ENCODE assay signal across 8 cellular contexts in the genomic region with DNA sequence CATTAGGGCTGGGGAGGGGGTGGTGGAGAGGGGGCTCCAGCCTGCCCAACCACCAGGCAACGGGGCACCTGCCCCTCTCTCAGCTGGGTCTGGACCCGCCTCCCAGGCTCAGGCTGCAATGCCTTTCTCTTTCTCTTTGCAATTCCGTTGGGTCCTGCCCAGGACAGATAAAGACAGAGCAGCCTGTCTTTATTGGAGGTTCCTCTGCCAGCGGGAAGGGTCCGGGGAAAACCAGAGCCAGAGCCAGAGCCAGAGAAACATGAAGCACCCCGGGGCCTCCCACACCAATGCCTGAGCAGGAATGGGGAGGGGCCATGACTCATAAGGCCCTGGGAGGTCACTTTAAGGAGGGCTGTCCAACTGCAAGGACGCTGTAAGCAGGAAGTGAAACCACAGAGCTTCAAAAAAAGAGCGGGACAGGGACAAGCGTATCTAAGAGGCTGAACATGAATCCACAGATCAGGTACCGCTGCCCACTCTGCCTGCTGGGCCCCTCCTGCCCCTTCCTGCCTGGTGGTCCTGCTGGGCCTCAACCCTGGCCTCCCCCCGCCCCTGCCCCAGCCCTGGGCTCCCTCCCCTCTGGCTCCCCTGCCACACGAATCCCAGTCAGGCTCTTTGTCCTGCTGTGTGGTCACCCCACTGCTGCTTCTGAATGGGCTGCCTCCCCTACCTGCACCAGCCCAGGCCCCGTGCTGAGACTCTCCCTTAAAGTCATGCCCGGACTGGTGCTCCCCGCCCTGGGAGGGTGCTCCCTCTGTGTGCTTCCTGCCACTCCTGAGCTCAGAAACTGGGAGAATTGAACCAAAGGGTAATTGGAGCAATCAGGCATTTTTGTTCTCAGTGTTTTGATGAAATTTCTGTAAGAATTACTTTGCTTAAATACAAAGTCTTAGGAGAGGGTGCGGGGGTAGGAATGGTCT. TPM values are rescaled to one million over a fixed set of nuclear protein-coding genes. Genes with fewer than 3 reads are reported as not detected.
A peak's percentile ranks its signal among the peaks of the same experiment; 100 is the strongest.
DNase-seq lines count a peak whose midpoint lies in the region; ATAC-seq and TF ChIP-seq lines count a peak whose summit lies in the region.

Gene APOBEC3B, plus strand, starts transcription at position 340 of the 920 bp plus-strand sequence. Its CDS starts 107 bp downstream, at position 447.

- H3K4me3 ChIP-seq in BJ (ENCODE audit: low read depth, low read length) (peak within 1 kb of the TSS; percentile 31), iPS-15b (ENCODE audit: low read depth, low read length) (peak within 1 kb of the TSS; percentile 30), skeletal muscle cell (ENCODE audit: low read depth, low read length) (peak within 1 kb of the TSS; percentile 29)

- peaks cover 1% of the 10 kb centered on the region for H3K9me3 ChIP-seq in iPS-15b (ENCODE audit: control insufficient read depth, insufficient read depth, low read length)

- POLR2A ChIA-PET in BJ (lab: Charles Lee) = interaction anchor here (0.6 kb wide), 1 partner anchor 69 kb away, joined by 3 read pairs; no protein-coding TSS in a partner anchor

- H3K4me1 ChIP-seq in iPS-15b (ENCODE audit: control insufficient read depth, insufficient read depth, low read length) = peaks cover 4% of the 10 kb centered on the region

- no peaks in the 10 kb centered on the region for H3K27me3 ChIP-seq in BJ (ENCODE audit: control insufficient read depth, insufficient read depth, low read length)
- H3K27me3 ChIP-seq in iPS-15b (ENCODE audit: control insufficient read depth, insufficient read depth, low read length) = no peaks in the 10 kb centered on the region

- DNase-seq in BJ (ENCODE audit: low read depth) = peak; percentile 48
- DNase-seq in HT1080 (ENCODE audit: low read depth) = peak; percentile 95
- DNase-seq in T-helper 2 cell = peak in 4 of 5 experiments; percentile 26 to 88 (median 50)
- peak; percentile 86 for DNase-seq in astrocyte of the hippocampus (ENCODE audit: low read depth, low spot score)
- DNase-seq in skeletal muscle cell (ENCODE audit: low read depth) = peak; percentile 58
- no peak for DNase-seq in NCI-H1092 treated with DMSO at 0.1 percent for 48 hours (lab: John Stamatoyannopoulos, UW)

- TF ChIP-seq CTCF in BJ (IDR thresholded peaks at IDR 0.05; ENCODE audit: insufficient read depth, low read depth, low read length) = no peak

- no peaks in the 10 kb centered on the region for H3K36me3 ChIP-seq in BJ (ENCODE audit: control insufficient read depth, insufficient read depth, low read length)
- peaks cover 4% of the 10 kb centered on the region for H3K36me3 ChIP-seq in iPS-15b (ENCODE audit: control insufficient read depth, insufficient read depth, low read length)

- CTCF ChIA-PET in BJ (lab: Yijun Ruan, JAX) = no interaction called here

- peak; percentile 58 for ATAC-seq in GM19324 (IDR thresholded peaks at IDR 0.05; ENCODE audit: low FRiP score, unreplicated experiment)

- H3K9ac ChIP-seq in iPS-15b (ENCODE audit: low read depth, low read length) = no peak within 1 kb of the TSS

RNA-seq across cellular contexts. Expression of gene APOBEC3B, which starts in this region (rescaled TPM):
- 14.2 and 16.0 TPM in 2 replicates for polyA plus RNA-seq in BJ (2011; rRNA removed)
- polyA minus RNA-seq in BJ (2011; rRNA and poly(A)+ RNA removed) = 6.7 and 10.0 TPM in 2 replicates
- total RNA-seq in HT1080 (2014; rRNA removed; shearing (Covaris generic)) = 6.5 and 13.1 TPM in 2 replicates
- polyA plus RNA-seq in HT1080 (2015; cell fraction: cytosol; rRNA removed) = 39.6 and 40.5 TPM in 2 replicates
- polyA plus RNA-seq in HT1080 (2015; cell fraction: nucleus; rRNA removed) = 60.2 and 61.3 TPM in 2 replicates
